Comparison of ENCODE assay signal across 15 cellular contexts in genomic region chr6:138406443-138406842, GRCh38. TPM values are rescaled to one million over a fixed set of nuclear protein-coding genes. Genes with fewer than 3 reads are reported as not detected.
DNase-seq lines count a peak whose midpoint lies in the region; ATAC-seq and TF ChIP-seq lines count a peak whose summit lies in the region.
"Had no signal": no experiment of that assay in that cellular context is flagged by ENCODE, and none has a peak within 500 bp of the region (broad histone marks: within the 10 kb centered on the region; RNA-seq: fewer than 3 reads in every experiment).

No MANE protein-coding gene starts in this region.

- TF ChIP-seq CTCF in endothelial cell (IDR thresholded peaks at IDR 0.05; ENCODE audit: unreplicated experiment) (no peak), transverse colon (IDR thresholded peaks at IDR 0.05) (peak in 1 of 5 experiments; percentile 4)

- intact Hi-C loops in transverse colon (cut with DNase I; ENCODE audit: low total_unique reads) = loop anchor here (10.0 kb wide), 1 partner anchor 292 kb away; no protein-coding TSS in a partner anchor

- no peak for DNase-seq in activated naive CD4-positive, alpha-beta T cell treated with anti-CD3 and anti-CD28 coated beads, Interleukin-2, amount 10 ng/mL, durations not matched to agents 7 days and 5 days
- no peak for DNase-seq in activated naive CD4-positive, alpha-beta T cell (lab: John Stamatoyannopoulos, UW)
- DNase-seq in NOMO-1 treated with dmso at 0.1 percent for 144 hours (lab: John Stamatoyannopoulos, UW; ENCODE audit: unreplicated experiment) (peak; percentile 12), endothelial cell (ENCODE audit: low spot score) (no peak), transverse colon (peak; percentile 43), islet precursor cell (no peak)
- DNase-seq: cerebellar nuclear complex, GOT3, naive B cell, WERI-Rb-1 had no signal

- peaks cover 0 to 29% (median 8%) of the 10 kb centered on the region in 4 donors for H3K36me3 ChIP-seq in transverse colon

- H3K27me3 Mint-ChIP-seq in activated naive CD4-positive, alpha-beta T cell treated with anti-CD3 and anti-CD28 coated beads, Interleukin-2, amount 10 ng/mL, durations not matched to agents 7 days and 5 days = peaks cover 19% of the 10 kb centered on the region
- peaks cover 6% of the 10 kb centered on the region for H3K27me3 Mint-ChIP-seq in endothelial cell (ENCODE audit: unreplicated experiment)
- H3K27me3 Mint-ChIP-seq: naive B cell had no signal

- no peak overlapping the region for H3K4me3 Mint-ChIP-seq in activated naive CD4-positive, alpha-beta T cell treated with anti-CD3 and anti-CD28 coated beads, Interleukin-2, amount 10 ng/mL, durations not matched to agents 7 days and 5 days
- no peak overlapping the region for H3K4me3 Mint-ChIP-seq in endothelial cell (ENCODE audit: unreplicated experiment)

- WGBS in transverse colon (ENCODE audit: low coverage in 1 of 2), 2 donors = 38 to 44% methylated on average over 1 to 2 of the region's 2 CpGs

- no peak for TF ChIP-seq POLR2A in transverse colon (IDR thresholded peaks at IDR 0.05)

- H3K4me1 ChIP-seq in transverse colon = peaks cover 0 to 33% (median 14%) of the 10 kb centered on the region in 4 donors

- in situ Hi-C loops in transverse colon (cut with MboI; ENCODE audit: low pct_ligation_motif_present in 1 of 4, low pct_unique_long_range_greater_than_20kb in 1 of 4, low sequenced_read_pairs in 3 of 4) = loop anchor here in 3 of 4 donors (25.0 kb wide), 2 partner anchors 294 to 356 kb away; partner anchors contain the start of genes CCDC28A (in 2 of the 3) and PERP (in 2 of the 3)

- no peaks in the 10 kb centered on the region for H3K27me3 ChIP-seq in transverse colon

- CTCF ChIA-PET in activated naive CD4-positive, alpha-beta T cell treated with anti-CD3 and anti-CD28 coated beads, Interleukin-2, amount 10 ng/mL, durations not matched to agents 7 days and 5 days (lab: Charles Lee) = interaction anchor here (1.2 kb wide), 1 partner anchor 111 kb away, joined by 4 read pairs; no protein-coding TSS in a partner anchor

- ATAC-seq in GM21423 (IDR thresholded peaks at IDR 0.05; ENCODE audit: unreplicated experiment) = no peak
- ATAC-seq in GM21528 (IDR thresholded peaks at IDR 0.05; ENCODE audit: low FRiP score, unreplicated experiment) = no peak

- H3K4me3 ChIP-seq in transverse colon = no peak overlapping the region
- H3K4me3 ChIP-seq: skin epidermis had no signal

- H3K9me3 ChIP-seq in transverse colon = no peaks in the 10 kb centered on the region

- peaks cover 60% of the 10 kb centered on the region for H3K4me1 Mint-ChIP-seq in activated naive CD4-positive, alpha-beta T cell treated with anti-CD3 and anti-CD28 coated beads, Interleukin-2, amount 10 ng/mL, durations not matched to agents 7 days and 5 days
- peaks cover 4% of the 10 kb centered on the region for H3K4me1 Mint-ChIP-seq in endothelial cell (ENCODE audit: unreplicated experiment)

- TF ChIP-seq EP300 in transverse colon (IDR thresholded peaks at IDR 0.05; ENCODE audit: low read depth) = no peak

- H3K27ac ChIP-seq in transverse colon = peak overlapping the region; percentile 94 to 97 (median 95)
- H3K27ac ChIP-seq: RWPE1, WERI-Rb-1 had no signal

- H3K27ac Mint-ChIP-seq in activated naive CD4-positive, alpha-beta T cell treated with anti-CD3 and anti-CD28 coated beads, Interleukin-2, amount 10 ng/mL, durations not matched to agents 7 days and 5 days = peak overlapping the region; percentile 71
- H3K27ac Mint-ChIP-seq in endothelial cell (ENCODE audit: unreplicated experiment) = peak overlapping the region; percentile 25

- H3K9me3 Mint-ChIP-seq in activated naive CD4-positive, alpha-beta T cell treated with anti-CD3 and anti-CD28 coated beads, Interleukin-2, amount 10 ng/mL, durations not matched to agents 7 days and 5 days = no peaks in the 10 kb centered on the region
- H3K9me3 Mint-ChIP-seq in endothelial cell (ENCODE audit: unreplicated experiment) = no peaks in the 10 kb centered on the region
- H3K9me3 Mint-ChIP-seq: naive B cell had no signal

- H3K36me3 Mint-ChIP-seq in activated naive CD4-positive, alpha-beta T cell treated with anti-CD3 and anti-CD28 coated beads, Interleukin-2, amount 10 ng/mL, durations not matched to agents 7 days and 5 days = peaks cover 48% of the 10 kb centered on the region
- peaks cover 32% of the 10 kb centered on the region for H3K36me3 Mint-ChIP-seq in endothelial cell (ENCODE audit: low read depth, unreplicated experiment)

RNA-seq across cellular contexts. Expression of gene HEBP2, which starts 2.4 kb away (rescaled TPM):
- total RNA-seq in endothelial cell (ENCODE audit: unreplicated experiment) (30.1 TPM), transverse colon (10 to 100 TPM; 33.3 to 77.8 (median 73.4) TPM)

RNA-seq across cellular contexts. Expression of gene SMIM28, which starts 28.7 kb away (rescaled TPM):
- total RNA-seq in endothelial cell (ENCODE audit: unreplicated experiment) (not detected), transverse colon (under 1 TPM in 1 of 4 donors, not detected in 3; 0.96 TPM)
- total RNA-seq: fibroblast of lung had no signal

Comparison
In these comparisons a context has a peak if more than half of its experiments do, and no peak if none do; other contexts are left out.
1. DNase-seq: peak in NOMO-1 treated with dmso at 0.1 percent for 144 hours (single experiment) and transverse colon (single experiment); none in activated naive CD4-positive, alpha-beta T cell treated with anti-CD3 and anti-CD28 coated beads, Interleukin-2, amount 10 ng/mL, durations not matched to agents 7 days and 5 days (single experiment), activated naive CD4-positive, alpha-beta T cell (0 of 4), endothelial cell (single experiment) and islet precursor cell (single experiment).